Comparison of ENCODE assay signal across 35 cellular contexts in the genomic region with DNA sequence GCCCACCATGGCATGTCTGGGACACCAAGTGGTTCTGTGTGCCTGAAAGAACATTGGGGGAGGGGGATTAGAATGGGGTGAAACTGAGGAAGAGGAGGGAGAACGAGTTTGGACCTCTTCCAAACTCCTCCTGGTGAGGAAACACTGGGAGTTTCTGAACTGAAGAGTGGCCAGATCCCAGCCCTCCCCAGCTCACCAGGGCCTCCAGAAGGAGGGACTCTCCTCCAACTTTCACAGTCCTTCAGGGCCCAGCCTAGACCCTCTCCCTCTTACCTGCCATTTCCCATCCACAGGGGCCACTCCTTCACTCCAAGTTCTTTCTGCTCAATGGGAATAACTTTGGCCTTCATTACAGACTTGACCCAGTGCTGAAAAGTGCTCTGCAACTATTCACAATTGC.
"Had no signal": no experiment of that assay in that cellular context is flagged by ENCODE, and none has a peak within 500 bp of the region (broad histone marks: within the 10 kb centered on the region; RNA-seq: fewer than 3 reads in every experiment).

No MANE protein-coding gene starts in this region.

- H3K36me3 ChIP-seq: breast epithelium, Peyer's patch, WERI-Rb-1 had no signal

- H3K27me3 Mint-ChIP-seq: activated CD4-positive, alpha-beta memory T cell treated with anti-CD3 and anti-CD28 coated beads, Interleukin-2, amount 10 ng/mL, durations not matched to agents 7 days and 5 days had no signal

- H3K27ac ChIP-seq: body of pancreas, breast epithelium, Peyer's patch, WERI-Rb-1 had no signal

- ATAC-seq: activated T-cell treated with anti-CD3 and anti-CD28 coated beads, Interleukin-2, amount 50 U/mL, for 72 hours; activated T-helper 17 cell treated with anti-CD3 and anti-CD28 coated beads, Interleukin-2, amount 50 U/mL, for 72 hours; PC-3 had no signal

- H3K4me3 ChIP-seq: body of pancreas, breast epithelium, Peyer's patch had no signal

- H3K4me1 Mint-ChIP-seq: activated CD4-positive, alpha-beta memory T cell treated with anti-CD3 and anti-CD28 coated beads, Interleukin-2, amount 10 ng/mL, durations not matched to agents 7 days and 5 days; activated naive CD4-positive, alpha-beta T cell treated with anti-CD3 and anti-CD28 coated beads, Interleukin-2, amount 50 U/mL, for 24 hours; activated naive CD8-positive, alpha-beta T cell treated with anti-CD3 and anti-CD28 coated beads, Interleukin-2, amount 10 ng/mL, durations not matched to agents 7 days and 5 days; activated T-helper 17 cell treated with anti-CD3 and anti-CD28 coated beads, Interleukin-2, amount 50 U/mL, for 72 hours had no signal

- H3K27me3 ChIP-seq: body of pancreas, Peyer's patch had no signal

- H3K4me3 Mint-ChIP-seq: activated CD4-positive, alpha-beta memory T cell treated with anti-CD3 and anti-CD28 coated beads, Interleukin-2, amount 10 ng/mL, durations not matched to agents 7 days and 5 days; activated naive CD4-positive, alpha-beta T cell treated with anti-CD3 and anti-CD28 coated beads, Interleukin-2, amount 50 U/mL, for 24 hours; activated naive CD8-positive, alpha-beta T cell treated with anti-CD3 and anti-CD28 coated beads, Interleukin-2, amount 10 ng/mL, durations not matched to agents 7 days and 5 days; activated T-cell treated with anti-CD3 and anti-CD28 coated beads, Interleukin-2, amount 50 U/mL, for 72 hours; activated T-helper 17 cell treated with anti-CD3 and anti-CD28 coated beads, Interleukin-2, amount 50 U/mL, for 72 hours had no signal

- FAIRE-seq: astrocyte had no signal

- H3K4me1 ChIP-seq: body of pancreas, breast epithelium, Peyer's patch had no signal

- DNase-seq: activated CD4-positive, alpha-beta memory T cell treated with anti-CD3 and anti-CD28 coated beads, Interleukin-2, amount 10 ng/mL, durations not matched to agents 7 days and 5 days; activated CD4-positive, alpha-beta T cell treated with anti-CD3 and anti-CD28 coated beads for 1 hour; activated CD4-positive, alpha-beta T cell treated with anti-CD3 and anti-CD28 coated beads for 48 hours; activated CD4-positive, CD25-positive, alpha-beta regulatory T cell; activated gamma-delta T cell; activated naive CD4-positive, alpha-beta T cell treated with Interleukin-2 at 50 U/mL for 16 hours; activated naive CD8-positive, alpha-beta T cell treated with anti-CD3 and anti-CD28 coated beads, Interleukin-2, amount 10 ng/mL, durations not matched to agents 7 days and 5 days; activated T-cell treated with anti-CD3 and anti-CD28 coated beads, Interleukin-2, amount 50 U/mL, for 1 hour; activated T-cell treated with anti-CD3 and anti-CD28 coated beads, Interleukin-2, amount 50 U/mL, for 72 hours; cerebellar nuclear complex; Kasumi-1; KG1; MM.1S; MV-4-11; NCI-H1092; NCI-H1436 treated with DMSO at 0.1 percent for 48 hours; NCI-H1694 treated with DMSO at 0.1 percent for 48 hours; NCI-H2029; NCI-H345; NCI-H526; NCI-H748 treated with DMSO at 0.1 percent for 48 hours; NK-92 treated with Interleukin-12 subunit alpha and Interleukin-12 subunit beta, amount 100 ng/mL, for 24 hours; PC-3; Peyer's patch; RPMI8226; SW 1271; T-helper 1 cell; T-helper 2 cell; T-helper 9 cell; WERI-Rb-1 had no signal

- H3K27ac Mint-ChIP-seq: activated CD4-positive, alpha-beta memory T cell treated with anti-CD3 and anti-CD28 coated beads, Interleukin-2, amount 10 ng/mL, durations not matched to agents 7 days and 5 days; activated naive CD4-positive, alpha-beta T cell treated with anti-CD3 and anti-CD28 coated beads, Interleukin-2, amount 50 U/mL, for 24 hours; activated naive CD8-positive, alpha-beta T cell treated with anti-CD3 and anti-CD28 coated beads, Interleukin-2, amount 10 ng/mL, durations not matched to agents 7 days and 5 days; activated T-cell treated with anti-CD3 and anti-CD28 coated beads, Interleukin-2, amount 50 U/mL, for 72 hours; activated T-helper 17 cell treated with anti-CD3 and anti-CD28 coated beads, Interleukin-2, amount 50 U/mL, for 72 hours had no signal

- H3K36me3 Mint-ChIP-seq: activated naive CD4-positive, alpha-beta T cell treated with anti-CD3 and anti-CD28 coated beads, Interleukin-2, amount 50 U/mL, for 24 hours; activated naive CD8-positive, alpha-beta T cell treated with anti-CD3 and anti-CD28 coated beads, Interleukin-2, amount 10 ng/mL, durations not matched to agents 7 days and 5 days had no signal
